Comparison of ENCODE assay signal across 28 cellular contexts in genomic region chr7:75619636-75620035, GRCh38.
DNase-seq lines count a peak whose midpoint lies in the region; ATAC-seq lines count a peak whose summit lies in the region.
"Had no signal": no experiment of that assay in that cellular context is flagged by ENCODE, and none has a peak within 500 bp of the region (broad histone marks: within the 10 kb centered on the region; RNA-seq: fewer than 3 reads in every experiment).

No MANE protein-coding gene starts in this region.

- H3K36me3 Mint-ChIP-seq in immature natural killer cell = peaks cover 0 to 2% (median 0%) of the 10 kb centered on the region in 3 donors
- H3K36me3 Mint-ChIP-seq in activated naive CD8-positive, alpha-beta T cell treated with anti-CD3 and anti-CD28 coated beads, Interleukin-2, amount 50 U/mL, for 24 hours (ENCODE audit: low read depth) = no peaks in the 10 kb centered on the region
- H3K36me3 Mint-ChIP-seq: activated CD4-positive, alpha-beta memory T cell treated with anti-CD3 and anti-CD28 coated beads for 36 hours had no signal

- H3K4me3 Mint-ChIP-seq in immature natural killer cell = peak overlapping the region; percentile 20 to 86 (median 48)
- no peak overlapping the region for H3K4me3 Mint-ChIP-seq in activated naive CD8-positive, alpha-beta T cell treated with anti-CD3 and anti-CD28 coated beads, Interleukin-2, amount 50 U/mL, for 24 hours
- H3K4me3 Mint-ChIP-seq: activated CD4-positive, alpha-beta memory T cell treated with anti-CD3 and anti-CD28 coated beads for 36 hours; brain had no signal

- ATAC-seq in HG03280 (IDR thresholded peaks at IDR 0.05; ENCODE audit: unreplicated experiment) (no peak), GM21447 (IDR thresholded peaks at IDR 0.05; ENCODE audit: unreplicated experiment) (no peak)
- no peak for ATAC-seq in activated naive CD8-positive, alpha-beta T cell treated with anti-CD3 and anti-CD28 coated beads, Interleukin-2, amount 50 U/mL, for 24 hours
- ATAC-seq: psoas muscle, SK-N-SH treated with all-trans-retinoic acid at 6 μM for 48 hours had no signal

- H3K4me1 Mint-ChIP-seq in immature natural killer cell = peaks cover 57 to 68% of the 10 kb centered on the region in 2 donors
- H3K4me1 Mint-ChIP-seq in activated naive CD8-positive, alpha-beta T cell treated with anti-CD3 and anti-CD28 coated beads, Interleukin-2, amount 50 U/mL, for 24 hours = peaks cover 41% of the 10 kb centered on the region

- DNase-seq in SIG-M5 treated with dmso at 0.1 percent for 504 hours (lab: John Stamatoyannopoulos, UW; ENCODE audit: unreplicated experiment) = peak; percentile 54
- DNase-seq in SIG-M5 (lab: John Stamatoyannopoulos, UW) = no peak
- DNase-seq in NOMO-1 treated with dmso at 0.1 percent for 144 hours (lab: John Stamatoyannopoulos, UW; ENCODE audit: unreplicated experiment) = peak; percentile 47
- DNase-seq in immature natural killer cell = no peak
- no peak for DNase-seq in activated T-cell treated with anti-CD3 and anti-CD28 coated beads, Interleukin-2, amount 50 U/mL, for 1 hour
- DNase-seq in activated naive CD8-positive, alpha-beta T cell treated with anti-CD3 and anti-CD28 coated beads, Interleukin-2, amount 50 U/mL, for 24 hours = no peak
- DNase-seq: activated CD4-positive, alpha-beta memory T cell treated with anti-CD3 and anti-CD28 coated beads for 36 hours; activated CD4-positive, alpha-beta T cell treated with anti-CD3 and anti-CD28 coated beads for 1 hour; activated naive CD4-positive, alpha-beta T cell treated with Interleukin-2 at 50 U/mL for 16 hours; CD8-positive, alpha-beta memory T cell; cerebellar nuclear complex; DMS 273 treated with DMSO at 0.1 percent for 48 hours; H7; Karpas-422; NCI-H1048; NCI-H1694; NCI-H446; NCI-H748 treated with DMSO at 0.1 percent for 48 hours; occipital lobe; OCI-M1; psoas muscle; stimulated activated CD4-positive, alpha-beta T cell treated with anti-CD3 and anti-CD28 coated beads, Interleukin-15, amount 100 ng/mL, for 24 hours; stimulated activated CD4-positive, alpha-beta T cell treated with anti-CD3 and anti-CD28 coated beads, Interleukin-4, amount 100 ng/mL, for 4 hours; trophoblast cell had no signal

- H3K27ac Mint-ChIP-seq in immature natural killer cell = peak overlapping the region in 4 of 6 donors; percentile 2 to 56 (median 46)
- H3K27ac Mint-ChIP-seq in activated naive CD8-positive, alpha-beta T cell treated with anti-CD3 and anti-CD28 coated beads, Interleukin-2, amount 50 U/mL, for 24 hours = no peak overlapping the region
- H3K27ac Mint-ChIP-seq: activated CD4-positive, alpha-beta memory T cell treated with anti-CD3 and anti-CD28 coated beads for 36 hours had no signal

- peaks cover 3 to 13% (median 5%) of the 10 kb centered on the region in 3 donors for H3K27me3 Mint-ChIP-seq in immature natural killer cell (ENCODE audit: low read depth in 3 of 3)
- H3K27me3 Mint-ChIP-seq in activated naive CD8-positive, alpha-beta T cell treated with anti-CD3 and anti-CD28 coated beads, Interleukin-2, amount 50 U/mL, for 24 hours = no peaks in the 10 kb centered on the region
- H3K27me3 Mint-ChIP-seq: activated CD4-positive, alpha-beta memory T cell treated with anti-CD3 and anti-CD28 coated beads for 36 hours; brain; CD8-positive, alpha-beta memory T cell had no signal

- no peaks in the 10 kb centered on the region for H3K9me3 Mint-ChIP-seq in immature natural killer cell
- H3K9me3 Mint-ChIP-seq in activated naive CD8-positive, alpha-beta T cell treated with anti-CD3 and anti-CD28 coated beads, Interleukin-2, amount 50 U/mL, for 24 hours = no peaks in the 10 kb centered on the region
- H3K9me3 Mint-ChIP-seq: activated CD4-positive, alpha-beta memory T cell treated with anti-CD3 and anti-CD28 coated beads for 36 hours; brain; CD8-positive, alpha-beta memory T cell had no signal

Comparison
In these comparisons a context has a peak if more than half of its experiments do, and no peak if none do; other contexts are left out.
1. DNase-seq: peak in SIG-M5 treated with dmso at 0.1 percent for 504 hours (single experiment) and NOMO-1 treated with dmso at 0.1 percent for 144 hours (single experiment); none in SIG-M5 (single experiment), immature natural killer cell (0 of 3), activated T-cell treated with anti-CD3 and anti-CD28 coated beads, Interleukin-2, amount 50 U/mL, for 1 hour (single experiment) and activated naive CD8-positive, alpha-beta T cell treated with anti-CD3 and anti-CD28 coated beads, Interleukin-2, amount 50 U/mL, for 24 hours (single experiment).